In genomic region chr15:23599053-23599452, GRCh38 we compare ENCODE assay signal across 24 cellular contexts. TPM values are rescaled to one million over a fixed set of nuclear protein-coding genes. Genes with fewer than 3 reads are reported as not detected.
"Had no signal": no experiment of that assay in that cellular context is flagged by ENCODE, and none has a peak within 500 bp of the region (broad histone marks: within the 10 kb centered on the region; RNA-seq: fewer than 3 reads in every experiment).

No MANE protein-coding gene starts in this region.

- H3K9me3 ChIP-seq: suprapubic skin, testis, thoracic aorta, thyroid gland, tibial artery, tibial nerve, transverse colon, upper lobe of left lung, upper lobe of right lung, uterus, vagina had no signal

- H3K36me3 ChIP-seq: stomach, suprapubic skin, thoracic aorta, thyroid gland, tibial artery, tibial nerve, transverse colon, upper lobe of left lung, upper lobe of right lung, uterus, vagina had no signal

- H3K4me3 ChIP-seq: stomach, suprapubic skin, testis, thoracic aorta, thyroid gland, tibial artery, tibial nerve, transverse colon, upper lobe of left lung, upper lobe of right lung, uterus, vagina had no signal

- H3K27ac ChIP-seq: stomach, suprapubic skin, testis, thoracic aorta, thyroid gland, tibial artery, tibial nerve, transverse colon, upper lobe of left lung, upper lobe of right lung, uterus, vagina had no signal

- DNase-seq: stimulated activated CD4-positive, alpha-beta T cell treated with anti-CD3 and anti-CD28 coated beads, Interleukin-2, amount 100 ng/mL, for 48 hours; stimulated activated CD4-positive, alpha-beta T cell treated with anti-CD3 and anti-CD28 coated beads, Interleukin-4, amount 100 ng/mL, for 1 hour; stimulated activated CD4-positive, alpha-beta T cell treated with anti-CD3 and anti-CD28 coated beads, Interleukin-4, amount 100 ng/mL, for 24 hours; stimulated activated CD4-positive, alpha-beta T cell treated with anti-CD3 and anti-CD28 coated beads, Interleukin-4, amount 100 ng/mL, for 4 hours; stimulated activated CD8-positive, alpha-beta memory T cell treated with anti-CD3 and anti-CD28 coated beads, Interleukin-4, amount 100 ng/mL, for 48 hours; stimulated activated naive B cell treated with anti-CD40 and anti-IgM and Interleukin-4, amounts not matched to agents 10 μg/mL and 1 μg/mL and 100 μg/mL, for 72 hours; stimulated activated naive CD4-positive, alpha-beta T cell; stimulated activated naive CD4-positive, alpha-beta T cell treated with Interleukin-2 at 50 U/mL for 16 hours; stimulated activated naive CD8-positive, alpha-beta T cell treated with anti-CD3 and anti-CD28 coated beads, Interleukin-15, amount 100 ng/mL, for 72 hours; stimulated activated naive CD8-positive, alpha-beta T cell treated with anti-CD3 and anti-CD28 coated beads, Interleukin-15, Interleukin-2, amounts not matched to agents 100 U/mL and 50 U/mL, for 24 hours; stomach; substantia nigra; testis; thyroid gland; tibial artery; transverse colon; trophoblast cell; upper lobe of left lung; upper lobe of right lung; uterus had no signal

- H3K27me3 ChIP-seq: stomach, suprapubic skin, testis, thyroid gland, tibial artery, tibial nerve, transverse colon, upper lobe of left lung, upper lobe of right lung, uterus, vagina had no signal

- H3K4me1 ChIP-seq: stomach, suprapubic skin, testis, thyroid gland, tibial artery, tibial nerve, transverse colon, upper lobe of left lung, upper lobe of right lung, uterus, vagina had no signal

RNA-seq across cellular contexts. Expression of gene MKRN3, which starts 33.6 kb away (rescaled TPM):
- total RNA-seq: vagina had no signal

RNA-seq across cellular contexts. Expression of gene MAGEL2, which starts 48.6 kb away (rescaled TPM):
- total RNA-seq: suprapubic skin had no signal
